12 cellular contexts compared by ENCODE assay signal in the genomic region with DNA sequence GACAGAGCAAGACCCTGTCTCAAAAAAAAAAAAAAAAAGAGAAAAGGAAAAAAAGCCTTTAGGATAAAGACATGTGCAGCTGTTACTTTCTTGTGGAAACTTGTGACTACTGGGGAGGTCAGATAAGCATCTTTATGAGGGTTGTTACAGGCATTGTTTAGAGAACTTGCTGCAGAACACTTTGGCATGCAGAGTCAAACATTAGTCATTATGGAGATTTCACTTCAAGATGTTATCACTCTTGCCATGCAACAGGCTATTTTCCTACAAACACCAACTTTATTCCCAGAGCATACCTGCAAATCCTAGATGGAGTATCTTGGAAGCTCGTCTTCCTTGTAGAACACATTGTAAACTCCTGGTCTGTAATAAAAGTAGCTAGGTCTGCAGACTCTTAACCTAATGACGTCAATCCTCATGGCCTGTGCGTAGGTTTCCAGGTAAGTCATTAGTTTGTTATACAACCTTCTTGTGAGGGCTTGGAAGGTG. TPM values are rescaled to one million over a fixed set of nuclear protein-coding genes. Genes with fewer than 3 reads are reported as not detected.
DNase-seq lines count a peak whose midpoint lies in the region; ATAC-seq, FAIRE-seq and TF ChIP-seq lines count a peak whose summit lies in the region.
"Had no signal": no experiment of that assay in that cellular context is flagged by ENCODE, and none has a peak within 500 bp of the region (broad histone marks: within the 10 kb centered on the region; RNA-seq: fewer than 3 reads in every experiment).

No MANE protein-coding gene starts in this region.

- H3K36me3 ChIP-seq in endothelial cell of umbilical vein (ENCODE audit: control insufficient read depth in 2 of 2, extremely low read depth in 1 of 2, insufficient read depth in 2 of 2, low read length in 2 of 2), result no peaks in the 10 kb centered on the region
- peaks cover 3 to 8% of the 10 kb centered on the region in 2 experiments for H3K36me3 ChIP-seq in trophoblast cell (ENCODE audit: control insufficient read depth in 1 of 2, insufficient read depth in 2 of 2, low read length in 2 of 2)

- CTCF ChIA-PET in endothelial cell of umbilical vein (lab: Charles Lee), result interaction anchor here (1.0 to 2.0 kb wide), 4 partner anchors 12 to 92 kb away, joined by 3 to 6 read pairs (median 4); no protein-coding TSS in a partner anchor

- no peak overlapping the region for H4K91ac ChIP-seq in trophoblast cell (ENCODE audit: low read depth, low read length)

- H2BK120ac ChIP-seq in trophoblast cell (ENCODE audit: insufficient read depth, low read length, poor library complexity), result no peak overlapping the region

- H3K9ac ChIP-seq in endothelial cell of umbilical vein (replicated peaks; ENCODE audit: extremely low read depth, insufficient read depth, low read length) (no peak overlapping the region), trophoblast cell (ENCODE audit: low read length) (no peak overlapping the region)

- no peak for ATAC-seq in HG03280 (IDR thresholded peaks at IDR 0.05; ENCODE audit: unreplicated experiment)
- ATAC-seq in activated T-cell treated with anti-CD3 and anti-CD28 coated beads, Interleukin-2, amount 50 U/mL, for 72 hours (replicated peaks in 1 of 2), result no peak
- ATAC-seq: HCT116; stimulated activated naive CD8-positive, alpha-beta T cell treated with anti-CD3 and anti-CD28 coated beads, Interleukin-15, Interleukin-2, amounts not matched to agents 100 U/mL and 50 U/mL, for 24 hours had no signal

- H3K14ac ChIP-seq in trophoblast cell (ENCODE audit: low read length), result no peak overlapping the region

- peak overlapping the region; percentile 43 for H3K27ac ChIP-seq in endothelial cell of umbilical vein (ENCODE audit: insufficient read depth, low read depth, low read length)
- peak overlapping the region; percentile 88 for H3K27ac ChIP-seq in trophoblast cell (ENCODE audit: low read depth, low read length)
- H3K27ac ChIP-seq: ascending aorta had no signal

- peaks cover 12% of the 10 kb centered on the region for H3K79me1 ChIP-seq in trophoblast cell (ENCODE audit: low read length)

- H3K27me3 ChIP-seq in endothelial cell of umbilical vein (ENCODE audit: control insufficient read depth in 2 of 2, insufficient read depth in 2 of 2, low read length in 2 of 2), result no peaks in the 10 kb centered on the region
- H3K27me3 ChIP-seq in trophoblast cell (ENCODE audit: insufficient read depth, low read length), result no peaks in the 10 kb centered on the region
- H3K27me3 ChIP-seq: ascending aorta had no signal

- H2AFZ ChIP-seq in endothelial cell of umbilical vein (ENCODE audit: low read depth, low read length) (no peak overlapping the region), trophoblast cell (ENCODE audit: insufficient read depth, low read length, poor library complexity) (no peak overlapping the region)

- no peaks in the 10 kb centered on the region for H3K9me3 Mint-ChIP-seq in activated T-cell treated with anti-CD3 and anti-CD28 coated beads, Interleukin-2, amount 50 U/mL, for 72 hours

- H3K4me1 ChIP-seq in endothelial cell of umbilical vein (ENCODE audit: control insufficient read depth, extremely low read depth, insufficient read depth, low read length), result peaks cover 10% of the 10 kb centered on the region
- H3K4me1 ChIP-seq in trophoblast cell (ENCODE audit: control insufficient read depth in 1 of 2, insufficient read depth in 2 of 2, low read length in 2 of 2), result peaks cover 11 to 19% of the 10 kb centered on the region in 2 experiments
- H3K4me1 ChIP-seq: ascending aorta had no signal

- no peak overlapping the region for H3K27ac Mint-ChIP-seq in activated T-cell treated with anti-CD3 and anti-CD28 coated beads, Interleukin-2, amount 50 U/mL, for 72 hours

- no peak overlapping the region for H4K8ac ChIP-seq in trophoblast cell (ENCODE audit: low read depth, low read length)

- no peak overlapping the region for H3K18ac ChIP-seq in trophoblast cell (ENCODE audit: low read length)

- H3K4ac ChIP-seq in trophoblast cell (ENCODE audit: low read depth, low read length), result no peak overlapping the region

- no TSS peak for BruUV-seq in endothelial cell of umbilical vein (replicated peaks; lab: Mats Ljungman, UMichigan)

- no peak overlapping the region for H2BK5ac ChIP-seq in trophoblast cell (ENCODE audit: low read depth, low read length, poor library complexity)

- no peak overlapping the region for H2AK5ac ChIP-seq in trophoblast cell (ENCODE audit: low read length)

- intact Hi-C loops in endothelial cell of umbilical vein (cut with micrococcal nuclease), result loop anchor here (1.0 to 5.0 kb wide), 3 partner anchors 34 to 63 kb away; a partner anchor contains a TSS

- H3K9me1 ChIP-seq in endothelial cell of umbilical vein (replicated peaks; ENCODE audit: control insufficient read depth, extremely low read depth, insufficient read depth, low read length), result no peaks in the 10 kb centered on the region

- no peak overlapping the region for H3K23ac ChIP-seq in trophoblast cell (ENCODE audit: low read length)

- DNase-seq in ELR (ENCODE audit: low read depth) (peak; percentile 84), LoVo (ENCODE audit: low spot score) (peak; percentile 82), endothelial cell of umbilical vein (ENCODE audit: low read depth, low spot score) (peak; percentile 94), trophoblast cell (peak; percentile 85 to 97), mesenteric fat pad (ENCODE audit: low spot score) (no peak), NAMALWA (ENCODE audit: low spot score) (no peak)
- no peak for DNase-seq in activated T-cell treated with anti-CD3 and anti-CD28 coated beads, Interleukin-2, amount 50 U/mL, for 72 hours
- DNase-seq: NCI-H2029 treated with DMSO at 0.1 percent for 48 hours; stimulated activated naive CD8-positive, alpha-beta T cell treated with anti-CD3 and anti-CD28 coated beads, Interleukin-15, Interleukin-2, amounts not matched to agents 100 U/mL and 50 U/mL, for 24 hours had no signal

- H4K12ac ChIP-seq in trophoblast cell (ENCODE audit: low read depth, low read length), result no peak overlapping the region

- H3K4me2 ChIP-seq in endothelial cell of umbilical vein (ENCODE audit: insufficient read depth, low read length), result peak overlapping the region; percentile 39
- no peak overlapping the region for H3K4me2 ChIP-seq in trophoblast cell (ENCODE audit: low read length)

- peaks cover 0 to 2% of the 10 kb centered on the region in 2 donors for H3K36me3 Mint-ChIP-seq in activated T-cell treated with anti-CD3 and anti-CD28 coated beads, Interleukin-2, amount 50 U/mL, for 72 hours (ENCODE audit: insufficient read depth in 2 of 2)

- H3K4me3 ChIP-seq in endothelial cell of umbilical vein (replicated peaks in 1 of 3; ENCODE audit: insufficient read depth in 1 of 3, low read depth in 1 of 3, low read length in 3 of 3) (no peak overlapping the region), trophoblast cell (ENCODE audit: low read depth, low read length) (no peak overlapping the region)
- H3K4me3 ChIP-seq: ascending aorta had no signal

- no peaks in the 10 kb centered on the region for H3K79me2 ChIP-seq in endothelial cell of umbilical vein (ENCODE audit: control insufficient read depth, insufficient read depth, low read length)
- H3K79me2 ChIP-seq in trophoblast cell (ENCODE audit: control insufficient read depth, insufficient read depth, low read length, poor library complexity), result no peaks in the 10 kb centered on the region

- H3K27me3 Mint-ChIP-seq in activated T-cell treated with anti-CD3 and anti-CD28 coated beads, Interleukin-2, amount 50 U/mL, for 72 hours (ENCODE audit: low read depth), result no peaks in the 10 kb centered on the region

- no peak for TF ChIP-seq POLR2A in endothelial cell of umbilical vein (IDR thresholded peaks at IDR 0.05; ENCODE audit: low read depth, low read length)

- peak; percentile 94 for FAIRE-seq in endothelial cell of umbilical vein (lab: Jason Lieb, UNC)

- WGBS in trophoblast cell (ENCODE audit: extremely low coverage, insufficient coverage, insufficient read length), result no CpG with 5 or more reads among the region's 3 CpGs

- H3K4me1 Mint-ChIP-seq in activated T-cell treated with anti-CD3 and anti-CD28 coated beads, Interleukin-2, amount 50 U/mL, for 72 hours (ENCODE audit: low read depth), result no peaks in the 10 kb centered on the region

- no peak overlapping the region for H2BK12ac ChIP-seq in trophoblast cell (ENCODE audit: low read length)

- no peaks in the 10 kb centered on the region for H3K9me3 ChIP-seq in endothelial cell of umbilical vein (replicated peaks; ENCODE audit: control insufficient read depth, insufficient read depth, low read length)
- no peaks in the 10 kb centered on the region for H3K9me3 ChIP-seq in trophoblast cell (ENCODE audit: insufficient read depth, low read depth, low read length)
- H3K9me3 ChIP-seq: ascending aorta had no signal

- dilution Hi-C loops in endothelial cell of umbilical vein (cut with MboI; ENCODE audit: extremely low pct_ligation_motif_present, low sequenced_read_pairs), result no loop called here

- no peak for TF ChIP-seq CTCF in endothelial cell of umbilical vein (IDR thresholded peaks at IDR 0.05; ENCODE audit: extremely low read depth in 1 of 2, insufficient read depth in 1 of 2, low read depth in 1 of 2, low read length in 2 of 2)

- H3K4me3 Mint-ChIP-seq in activated T-cell treated with anti-CD3 and anti-CD28 coated beads, Interleukin-2, amount 50 U/mL, for 72 hours, result no peak overlapping the region

- POLR2A ChIA-PET in endothelial cell of umbilical vein (lab: Charles Lee), result interaction anchor here (0.6 kb wide), 1 partner anchor 600 kb away, joined by 3 read pairs; no protein-coding TSS in a partner anchor

- H4K20me1 ChIP-seq in endothelial cell of umbilical vein (replicated peaks; ENCODE audit: control insufficient read depth, extremely low read depth, insufficient read depth, low read length), result no peaks in the 10 kb centered on the region

RNA-seq across cellular contexts. Expression of a gene that starts 36.3 kb away (rescaled TPM):
- 10.7 and 12.0 TPM in 2 replicates for total RNA-seq in endothelial cell of umbilical vein
- polyA plus RNA-seq in endothelial cell of umbilical vein, result 2.4 and 3.5 TPM in 2 replicates
- polyA plus RNA-seq in endothelial cell of umbilical vein (2011; cell fraction: cytosol; rRNA removed), result 3.9 and 4.0 TPM in 2 replicates
- polyA plus RNA-seq in endothelial cell of umbilical vein (2011; cell fraction: nucleus; rRNA removed), result 2.7 and 4.1 TPM in 2 replicates
- 7.5 and 10.5 TPM in 2 replicates for polyA plus RNA-seq in endothelial cell of umbilical vein (2012)
- 6.1 and 9.4 TPM in 2 replicates for polyA minus RNA-seq in endothelial cell of umbilical vein
- 7.8 TPM for polyA minus RNA-seq in endothelial cell of umbilical vein (2011; cell fraction: cytosol; rRNA and poly(A)+ RNA removed)
- 3.1 and 4.6 TPM in 2 replicates for polyA minus RNA-seq in endothelial cell of umbilical vein (2011; cell fraction: nucleus; rRNA and poly(A)+ RNA removed)
- polyA plus RNA-seq in trophoblast cell (2013), result 13.4 and 13.5 TPM in 2 replicates
- 10 to 100 TPM; 18.1 to 23.5 TPM for total RNA-seq in activated T-cell treated with anti-CD3 and anti-CD28 coated beads, Interleukin-2, amount 50 U/mL, for 72 hours
- 9.0 TPM for total RNA-seq in mesenteric fat pad
- total RNA-seq: ascending aorta had no signal

RNA-seq across cellular contexts. Expression of a gene that starts 49.9 kb away (rescaled TPM):
- 7.6 and 7.9 TPM in 2 replicates for total RNA-seq in endothelial cell of umbilical vein
- polyA plus RNA-seq in endothelial cell of umbilical vein, result 4.5 and 6.2 TPM in 2 replicates
- 2.8 and 3.3 TPM in 2 replicates for polyA plus RNA-seq in endothelial cell of umbilical vein (2011; cell fraction: cytosol; rRNA removed)
- 3.0 and 4.8 TPM in 2 replicates for polyA plus RNA-seq in endothelial cell of umbilical vein (2011; cell fraction: nucleus; rRNA removed)
- polyA plus RNA-seq in endothelial cell of umbilical vein (2012), result 4.4 and 5.6 TPM in 2 replicates
- 5.4 TPM in 2 replicates for polyA minus RNA-seq in endothelial cell of umbilical vein
- 13.2 TPM for polyA minus RNA-seq in endothelial cell of umbilical vein (2011; cell fraction: cytosol; rRNA and poly(A)+ RNA removed)
- 5.3 and 5.4 TPM in 2 replicates for polyA minus RNA-seq in endothelial cell of umbilical vein (2011; cell fraction: nucleus; rRNA and poly(A)+ RNA removed)
- polyA plus RNA-seq in trophoblast cell (2013), result 70.1 and 72.2 TPM in 2 replicates
- total RNA-seq in activated T-cell treated with anti-CD3 and anti-CD28 coated beads, Interleukin-2, amount 50 U/mL, for 72 hours, result 10 to 100 TPM; 12.1 to 13.1 TPM
- 20.2 TPM for total RNA-seq in mesenteric fat pad

Comparison
In these comparisons a context has a peak if more than half of its experiments do, and no peak if none do; other contexts are left out.
1. DNase-seq: peak in ELR (single experiment), LoVo (single experiment), endothelial cell of umbilical vein (single experiment) and trophoblast cell (2 of 2); none in activated T-cell treated with anti-CD3 and anti-CD28 coated beads, Interleukin-2, amount 50 U/mL, for 72 hours (0 of 2), mesenteric fat pad (single experiment) and NAMALWA (single experiment).